In genomic region chr3:144175644-144176425, GRCh38 we compare ENCODE assay signal across 30 cellular contexts.
"Had no signal": no experiment of that assay in that cellular context is flagged by ENCODE, and none has a peak within 500 bp of the region (broad histone marks: within the 10 kb centered on the region; RNA-seq: fewer than 3 reads in every experiment).

No MANE protein-coding gene starts in this region.

- H3K27ac ChIP-seq: adrenal gland, body of pancreas, breast epithelium, Peyer's patch, SJSA1 had no signal

- H3K4me2 ChIP-seq: SK-N-SH had no signal

- FAIRE-seq: astrocyte, TTC549 had no signal

- ATAC-seq: activated CD4-positive, alpha-beta T cell treated with anti-CD3 and anti-CD28 coated beads for 36 hours; activated CD4-positive, CD25-positive, alpha-beta regulatory T cell treated with anti-CD3 and anti-CD28 coated beads, Interleukin-2, amount 50 U/mL, for 24 hours; activated CD8-positive, alpha-beta T cell treated with anti-CD3 and anti-CD28 coated beads, Interleukin-2, amount 10 ng/mL, durations not matched to agents 7 days and 5 days; activated naive CD4-positive, alpha-beta T cell treated with anti-CD3 and anti-CD28 coated beads, Interleukin-2, amount 50 U/mL, for 72 hours; activated T-cell treated with anti-CD3 and anti-CD28 coated beads, Interleukin-2, amount 50 U/mL, for 4 hours; body of pancreas; PC-3 had no signal

- H3K9ac ChIP-seq: SK-N-SH had no signal

- H3K4me3 ChIP-seq: adrenal gland, body of pancreas, breast epithelium, Peyer's patch, SJSA1 had no signal

- DNase-seq: activated CD4-positive, alpha-beta T cell treated with anti-CD3 and anti-CD28 coated beads for 36 hours; activated CD4-positive, alpha-beta T cell treated with anti-CD3 and anti-CD28 coated beads, Interleukin-2, amount 10 ng/mL, durations not matched to agents 7 days and 5 days; activated CD4-positive, alpha-beta T cell treated with anti-CD3 and anti-CD28 coated beads, Interleukin-2, amount 50 U/mL, for 48 hours; activated CD8-positive, alpha-beta T cell treated with anti-CD3 and anti-CD28 coated beads, Interleukin-2, amount 10 ng/mL, durations not matched to agents 7 days and 5 days; activated gamma-delta T cell treated with Interleukin-2 at 50 U/mL for 16 hours; activated naive CD4-positive, alpha-beta T cell treated with anti-CD3 and anti-CD28 coated beads for 36 hours; activated T-cell treated with anti-CD3 and anti-CD28 coated beads, Interleukin-2, amount 50 U/mL, for 4 hours; adrenal gland; body of pancreas; caudate nucleus; Karpas-422; KBM-7; NCI-H1105 treated with DMSO at 0.1 percent for 48 hours; NCI-H1436; NCI-H1694 treated with DMSO at 0.1 percent for 48 hours; NCI-H2029; NCI-H345; NCI-H524 treated with DMSO at 0.1 percent for 48 hours; NK-92 treated with Interleukin-12 subunit alpha and Interleukin-12 subunit beta, amount 100 ng/mL, for 24 hours; PC-3; Peyer's patch; RPMI8226; SHP77 treated with DMSO at 0.1 percent for 48 hours; SK-N-SH had no signal

- H3K27me3 ChIP-seq: adrenal gland, body of pancreas, breast epithelium, Peyer's patch, SJSA1 had no signal

- H3K4me1 ChIP-seq: adrenal gland, breast epithelium, Peyer's patch, SJSA1 had no signal

- H3K36me3 ChIP-seq: adrenal gland, breast epithelium, Peyer's patch, SJSA1 had no signal

- H3K9me3 ChIP-seq: adrenal gland, body of pancreas, breast epithelium, Peyer's patch, SJSA1, SK-N-SH had no signal
